In the genomic region with DNA sequence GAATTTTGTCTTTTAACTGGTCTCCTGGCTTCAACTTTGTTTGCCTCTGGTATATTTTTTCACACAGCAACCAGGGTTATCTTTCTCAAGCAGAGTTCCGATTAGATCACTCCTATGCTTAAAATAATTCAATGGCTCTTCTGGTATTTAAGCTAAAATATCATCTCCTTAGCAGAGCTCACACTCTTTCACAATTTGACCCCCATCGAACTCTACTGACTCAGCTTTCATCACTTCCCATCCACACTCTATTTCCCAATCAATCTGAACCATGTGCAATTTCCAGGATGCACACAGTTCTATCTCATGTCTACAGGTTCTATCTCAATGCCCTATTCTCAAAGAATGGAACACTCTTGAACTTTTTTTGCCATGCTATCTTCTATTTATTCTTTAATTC, we compare ENCODE assay signal across 23 cellular contexts.
DNase-seq lines count a peak whose midpoint lies in the region; ATAC-seq and TF ChIP-seq lines count a peak whose summit lies in the region.
"Had no signal": no experiment of that assay in that cellular context is flagged by ENCODE, and none has a peak within 500 bp of the region (broad histone marks: within the 10 kb centered on the region; RNA-seq: fewer than 3 reads in every experiment).

No MANE protein-coding gene starts in this region.

- no peak overlapping the region for H3K9ac ChIP-seq in mammary epithelial cell (ENCODE audit: insufficient read depth, low read length)

- DNase-seq in EH (ENCODE audit: low read depth), result peak; percentile 4
- DNase-seq in NOMO-1 (lab: John Stamatoyannopoulos, UW; ENCODE audit: unreplicated experiment in 2 of 2), result peak; percentile 84 to 92
- DNase-seq in mammary epithelial cell, result peak; percentile 21
- no peak for DNase-seq in right lobe of liver
- no peak for DNase-seq in adrenal gland
- no peak for DNase-seq in dedifferentiated amniotic fluid mesenchymal stem cell (ENCODE audit: extremely low spot score)
- DNase-seq in NCI-H524 (lab: John Stamatoyannopoulos, UW), result no peak
- DNase-seq: activated CD4-positive, CD25-positive, alpha-beta regulatory T cell; activated naive CD4-positive, alpha-beta T cell treated with anti-CD3 and anti-CD28 coated beads, Interleukin-2, amount 50 U/mL, for 16 hours; activated T-cell treated with anti-CD3 and anti-CD28 coated beads, Interleukin-2, amount 50 U/mL, for 48 hours; CD4-positive, alpha-beta T cell; dermis blood vessel endothelial cell; erythroblast; GF-D8; left lung; mucosa of descending colon; NCI-H2029; NCI-H446; NK-92 treated with Interleukin-12 subunit alpha and Interleukin-12 subunit beta, amount 100 ng/mL, for 24 hours; SHP77; stimulated activated CD4-positive, alpha-beta T cell treated with anti-CD3 and anti-CD28 coated beads, Interleukin-15, amount 100 ng/mL, for 24 hours; testis had no signal

- H3K4me1 ChIP-seq in mammary epithelial cell (ENCODE audit: insufficient read depth, low read length), result no peaks in the 10 kb centered on the region
- no peaks in the 10 kb centered on the region for H3K4me1 ChIP-seq in right lobe of liver
- H3K4me1 ChIP-seq in adrenal gland (replicated peaks in 1 of 2), result no peaks in the 10 kb centered on the region
- H3K4me1 ChIP-seq: left lung, testis had no signal

- no TSS peak for BruUV-seq in mammary epithelial cell (replicated peaks; lab: Mats Ljungman, UMichigan)

- CTCF ChIA-PET in mammary epithelial cell (lab: Charles Lee; ENCODE audit: low non-redundant PET), result no interaction called here

- no peak overlapping the region for H3K4me3 ChIP-seq in mammary epithelial cell (replicated peaks in 1 of 3; ENCODE audit: insufficient read depth in 1 of 3, low read depth in 2 of 3, low read length in 3 of 3)
- no peak overlapping the region for H3K4me3 ChIP-seq in right lobe of liver
- no peak overlapping the region for H3K4me3 ChIP-seq in adrenal gland
- H3K4me3 ChIP-seq: left lung, mucosa of descending colon, testis had no signal

- H2AFZ ChIP-seq in mammary epithelial cell (ENCODE audit: low read depth, low read length), result no peak overlapping the region

- TF ChIP-seq CTCF in mammary epithelial cell (conservative IDR thresholded peaks at IDR 0.05 in 1 of 2, IDR thresholded peaks at IDR 0.05 in 1 of 2; ENCODE audit: extremely low read depth in 1 of 2, insufficient read depth in 1 of 2, low read depth in 1 of 2, low read length in 2 of 2) (no peak), right lobe of liver (IDR thresholded peaks at IDR 0.05) (no peak), adrenal gland (IDR thresholded peaks at IDR 0.05) (no peak)

- H3K9me3 ChIP-seq in mammary epithelial cell (replicated peaks; ENCODE audit: insufficient read depth, low read length), result no peaks in the 10 kb centered on the region
- no peaks in the 10 kb centered on the region for H3K9me3 ChIP-seq in right lobe of liver
- H3K9me3 ChIP-seq in adrenal gland (replicated peaks in 1 of 3), result no peaks in the 10 kb centered on the region
- H3K9me3 ChIP-seq: left lung, mucosa of descending colon, testis had no signal

- intact Hi-C loops in mammary epithelial cell (cut with micrococcal nuclease) (no loop called here), right lobe of liver (cut with DNase I) (no loop called here), adrenal gland (cut with DNase I) (no loop called here)

- H4K20me1 ChIP-seq in mammary epithelial cell (ENCODE audit: insufficient read depth, low read length), result no peaks in the 10 kb centered on the region

- no peaks in the 10 kb centered on the region for H3K36me3 ChIP-seq in mammary epithelial cell (ENCODE audit: insufficient read depth, low read length)
- H3K36me3 ChIP-seq in right lobe of liver, result no peaks in the 10 kb centered on the region
- no peaks in the 10 kb centered on the region for H3K36me3 ChIP-seq in adrenal gland (replicated peaks in 1 of 2)
- H3K36me3 ChIP-seq: left lung had no signal

- H3K4me2 ChIP-seq in mammary epithelial cell (ENCODE audit: insufficient read depth, low read depth, low read length), result no peak overlapping the region

- H3K27me3 ChIP-seq in mammary epithelial cell (ENCODE audit: insufficient read depth, low read length) (no peaks in the 10 kb centered on the region), right lobe of liver (no peaks in the 10 kb centered on the region), adrenal gland (no peaks in the 10 kb centered on the region)
- H3K27me3 ChIP-seq: left lung, testis had no signal

- H3K79me2 ChIP-seq in mammary epithelial cell (ENCODE audit: insufficient read depth, low read length), result no peaks in the 10 kb centered on the region

- in situ Hi-C loops in mammary epithelial cell (cut with MboI; ENCODE audit: low sequenced_read_pairs in 2 of 2), result no loop called here

- H3K27ac ChIP-seq in mammary epithelial cell (ENCODE audit: insufficient read depth, low read depth, low read length), result no peak overlapping the region
- H3K27ac ChIP-seq in right lobe of liver, result no peak overlapping the region
- H3K27ac ChIP-seq in adrenal gland, result no peak overlapping the region
- H3K27ac ChIP-seq: left lung, testis had no signal

- dilution Hi-C loops in mammary epithelial cell (cut with HindIII; ENCODE audit: low sequenced_read_pairs), result no loop called here

- ATAC-seq in right lobe of liver (peak in 3 of 4 donors; percentile 51 to 87 (median 69)), HG02973 (IDR thresholded peaks at IDR 0.05; ENCODE audit: unreplicated experiment) (no peak)
- ATAC-seq: left lung, mucosa of descending colon had no signal

- 69% methylated on average over 2 of the region's 2 CpGs for whole genome bisulfite sequencing in mammary epithelial cell (ENCODE audit: low coverage, missing lambda C conversion rate)
- WGBS in right lobe of liver (ENCODE audit: insufficient coverage, low coverage, low lambda C conversion rate, missing lambda C conversion rate), result 25% methylated on average over 2 of the region's 2 CpGs
- WGBS in adrenal gland, 4 donors, result 58 to 71% (median 68%) methylated on average over 2 of the region's 2 CpGs

- no peak for TF ChIP-seq POLR2A in right lobe of liver (IDR thresholded peaks at IDR 0.05)
- no peak for TF ChIP-seq POLR2A in adrenal gland (IDR thresholded peaks at IDR 0.05)

Comparison
In these comparisons a context has a peak if more than half of its experiments do, and no peak if none do; other contexts are left out.
1. DNase-seq: peak in EH (single experiment), NOMO-1 (2 of 2) and mammary epithelial cell (single experiment); none in right lobe of liver (0 of 3), adrenal gland (0 of 7), dedifferentiated amniotic fluid mesenchymal stem cell (single experiment) and NCI-H524 (0 of 2).